In the genomic region with DNA sequence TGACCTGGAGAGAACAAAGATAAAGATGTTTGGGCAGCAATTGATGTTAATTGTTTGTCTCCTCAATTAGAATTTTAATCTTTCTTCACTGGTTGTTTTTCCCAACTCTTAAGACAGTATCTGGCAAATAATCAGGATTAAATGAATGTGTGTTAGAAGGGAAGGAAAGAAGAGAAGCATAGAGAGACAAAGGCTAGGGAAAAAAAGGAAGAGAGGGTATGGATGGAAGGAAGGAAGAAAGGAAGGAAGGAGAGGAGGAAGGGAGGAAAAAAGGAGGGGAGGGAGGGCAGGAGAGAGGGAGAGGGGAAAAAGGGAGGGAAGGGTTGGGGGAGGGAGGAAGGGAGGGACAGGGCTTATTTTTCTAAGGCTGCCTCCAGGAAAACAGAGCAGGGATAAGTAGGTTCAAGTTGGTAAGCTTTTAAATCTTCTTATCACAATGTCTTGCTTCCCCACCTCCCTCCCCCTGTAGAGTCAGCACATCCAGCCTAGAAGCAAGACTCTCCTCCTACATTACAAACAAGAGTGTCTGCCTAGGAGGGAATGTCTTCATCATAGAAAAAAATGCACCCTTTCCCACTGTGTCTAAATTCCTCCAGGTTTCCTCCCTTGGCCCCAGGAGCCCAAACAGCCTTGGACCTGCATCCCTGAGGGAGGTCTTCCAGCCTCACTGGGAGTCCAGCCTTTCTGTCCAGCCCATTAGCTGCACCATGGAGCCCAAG, we compare ENCODE assay signal across 1 cellular context.
A peak's percentile ranks its signal among the peaks of the same experiment; 100 is the strongest.
TF ChIP-seq lines count a peak whose summit lies in the region.

No MANE protein-coding gene starts in this region.

TF ChIP-seq in K562, 482 proteins besides CTCF, POLR2A, EP300 and RAD21 (continued from another document and continues in another):
- TF ChIP-seq, protein P1, sequence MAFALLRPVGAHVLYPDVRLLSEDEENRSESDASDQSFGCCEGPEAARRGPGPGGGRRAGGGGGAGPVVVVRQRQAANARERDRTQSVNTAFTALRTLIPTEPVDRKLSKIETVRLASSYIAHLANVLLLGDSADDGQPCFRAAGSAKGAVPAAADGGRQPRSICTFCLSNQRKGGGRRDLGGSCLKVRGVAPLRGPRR (CRISPR knock-in tag; IDR thresholded peaks at IDR 0.05) = no peak
- TF ChIP-seq SP2 (IDR thresholded peaks at IDR 0.05; ENCODE audit: extremely low read depth, low read depth, low read length, poor library complexity, severe bottlenecking) = no peak
- TF ChIP-seq HMG20B (CRISPR knock-in tag; IDR thresholded peaks at IDR 0.05) = no peak
- TF ChIP-seq, protein P2, sequence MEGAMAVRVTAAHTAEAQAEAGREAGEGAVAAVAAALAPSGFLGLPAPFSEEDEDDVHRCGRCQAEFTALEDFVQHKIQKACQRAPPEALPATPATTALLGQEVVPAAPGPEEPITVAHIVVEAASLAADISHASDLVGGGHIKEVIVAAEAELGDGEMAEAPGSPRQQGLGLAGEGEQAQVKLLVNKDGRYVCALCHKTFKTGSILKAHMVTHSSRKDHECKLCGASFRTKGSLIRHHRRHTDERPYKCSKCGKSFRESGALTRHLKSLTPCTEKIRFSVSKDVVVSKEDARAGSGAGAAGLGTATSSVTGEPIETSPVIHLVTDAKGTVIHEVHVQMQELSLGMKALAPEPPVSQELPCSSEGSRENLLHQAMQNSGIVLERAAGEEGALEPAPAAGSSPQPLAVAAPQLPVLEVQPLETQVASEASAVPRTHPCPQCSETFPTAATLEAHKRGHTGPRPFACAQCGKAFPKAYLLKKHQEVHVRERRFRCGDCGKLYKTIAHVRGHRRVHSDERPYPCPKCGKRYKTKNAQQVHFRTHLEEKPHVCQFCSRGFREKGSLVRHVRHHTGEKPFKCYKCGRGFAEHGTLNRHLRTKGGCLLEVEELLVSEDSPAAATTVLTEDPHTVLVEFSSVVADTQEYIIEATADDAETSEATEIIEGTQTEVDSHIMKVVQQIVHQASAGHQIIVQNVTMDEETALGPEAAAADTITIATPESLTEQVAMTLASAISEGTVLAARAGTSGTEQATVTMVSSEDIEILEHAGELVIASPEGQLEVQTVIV (CRISPR knock-in tag; IDR thresholded peaks at IDR 0.05; ENCODE audit: borderline replicate concordance) = no peak
- TF ChIP-seq, protein P3, sequence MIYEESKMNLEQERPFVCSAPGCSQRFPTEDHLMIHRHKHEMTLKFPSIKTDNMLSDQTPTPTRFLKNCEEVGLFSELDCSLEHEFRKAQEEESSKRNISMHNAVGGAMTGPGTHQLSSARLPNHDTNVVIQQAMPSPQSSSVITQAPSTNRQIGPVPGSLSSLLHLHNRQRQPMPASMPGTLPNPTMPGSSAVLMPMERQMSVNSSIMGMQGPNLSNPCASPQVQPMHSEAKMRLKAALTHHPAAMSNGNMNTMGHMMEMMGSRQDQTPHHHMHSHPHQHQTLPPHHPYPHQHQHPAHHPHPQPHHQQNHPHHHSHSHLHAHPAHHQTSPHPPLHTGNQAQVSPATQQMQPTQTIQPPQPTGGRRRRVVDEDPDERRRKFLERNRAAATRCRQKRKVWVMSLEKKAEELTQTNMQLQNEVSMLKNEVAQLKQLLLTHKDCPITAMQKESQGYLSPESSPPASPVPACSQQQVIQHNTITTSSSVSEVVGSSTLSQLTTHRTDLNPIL (CRISPR knock-in tag; IDR thresholded peaks at IDR 0.05) = no peak
- TF ChIP-seq SRSF7 (optimal IDR thresholded peaks at IDR 0.05; ENCODE audit: low read depth, low read length) = no peak
- TF ChIP-seq, protein P4, sequence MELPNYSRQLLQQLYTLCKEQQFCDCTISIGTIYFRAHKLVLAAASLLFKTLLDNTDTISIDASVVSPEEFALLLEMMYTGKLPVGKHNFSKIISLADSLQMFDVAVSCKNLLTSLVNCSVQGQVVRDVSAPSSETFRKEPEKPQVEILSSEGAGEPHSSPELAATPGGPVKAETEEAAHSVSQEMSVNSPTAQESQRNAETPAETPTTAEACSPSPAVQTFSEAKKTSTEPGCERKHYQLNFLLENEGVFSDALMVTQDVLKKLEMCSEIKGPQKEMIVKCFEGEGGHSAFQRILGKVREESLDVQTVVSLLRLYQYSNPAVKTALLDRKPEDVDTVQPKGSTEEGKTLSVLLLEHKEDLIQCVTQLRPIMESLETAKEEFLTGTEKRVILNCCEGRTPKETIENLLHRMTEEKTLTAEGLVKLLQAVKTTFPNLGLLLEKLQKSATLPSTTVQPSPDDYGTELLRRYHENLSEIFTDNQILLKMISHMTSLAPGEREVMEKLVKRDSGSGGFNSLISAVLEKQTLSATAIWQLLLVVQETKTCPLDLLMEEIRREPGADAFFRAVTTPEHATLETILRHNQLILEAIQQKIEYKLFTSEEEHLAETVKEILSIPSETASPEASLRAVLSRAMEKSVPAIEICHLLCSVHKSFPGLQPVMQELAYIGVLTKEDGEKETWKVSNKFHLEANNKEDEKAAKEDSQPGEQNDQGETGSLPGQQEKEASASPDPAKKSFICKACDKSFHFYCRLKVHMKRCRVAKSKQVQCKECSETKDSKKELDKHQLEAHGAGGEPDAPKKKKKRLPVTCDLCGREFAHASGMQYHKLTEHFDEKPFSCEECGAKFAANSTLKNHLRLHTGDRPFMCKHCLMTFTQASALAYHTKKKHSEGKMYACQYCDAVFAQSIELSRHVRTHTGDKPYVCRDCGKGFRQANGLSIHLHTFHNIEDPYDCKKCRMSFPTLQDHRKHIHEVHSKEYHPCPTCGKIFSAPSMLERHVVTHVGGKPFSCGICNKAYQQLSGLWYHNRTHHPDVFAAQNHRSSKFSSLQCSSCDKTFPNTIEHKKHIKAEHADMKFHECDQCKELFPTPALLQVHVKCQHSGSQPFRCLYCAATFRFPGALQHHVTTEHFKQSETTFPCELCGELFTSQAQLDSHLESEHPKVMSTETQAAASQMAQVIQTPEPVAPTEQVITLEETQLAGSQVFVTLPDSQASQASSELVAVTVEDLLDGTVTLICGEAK (IDR thresholded peaks at IDR 0.05) = 0 out of 2 replicates have a peak, but pooled peaks have one; percentile 39
- TF ChIP-seq, protein P4 (CRISPR knock-in tag; IDR thresholded peaks at IDR 0.05) = no peak
- no peak for TF ChIP-seq NR3C1 (CRISPR knock-in tag; IDR thresholded peaks at IDR 0.05)
- peak; percentile 16; the same call in 1 of the 2 replicates for TF ChIP-seq SMARCA5 (IDR thresholded peaks at IDR 0.05)
- TF ChIP-seq POLR2B (IDR thresholded peaks at IDR 0.05; ENCODE audit: low read depth, partially characterized antibody) = peak; percentile 24
- TF ChIP-seq ZNF140 (CRISPR knock-in tag; IDR thresholded peaks at IDR 0.05) = no peak
- TF ChIP-seq DMBX1 (CRISPR knock-in tag; IDR thresholded peaks at IDR 0.05; ENCODE audit: borderline replicate concordance) = peak; percentile 52; the same call in 1 of the 2 replicates
- no peak for TF ChIP-seq MCM2 (IDR thresholded peaks at IDR 0.05; ENCODE audit: low read depth)
- no peak for TF ChIP-seq FOXM1 (IDR thresholded peaks at IDR 0.05; ENCODE audit: low read depth)
- TF ChIP-seq FOXM1 (CRISPR knock-in tag; IDR thresholded peaks at IDR 0.05; ENCODE audit: low read depth) = no peak
- no peak for TF ChIP-seq NBN (IDR thresholded peaks at IDR 0.05; ENCODE audit: low read depth)
- TF ChIP-seq TBP (optimal IDR thresholded peaks at IDR 0.05; ENCODE audit: low read depth, low read length) = no peak
- TF ChIP-seq HNRNPUL1 (IDR thresholded peaks at IDR 0.05; ENCODE audit: low read length) = no peak
- TF ChIP-seq, protein P5, sequence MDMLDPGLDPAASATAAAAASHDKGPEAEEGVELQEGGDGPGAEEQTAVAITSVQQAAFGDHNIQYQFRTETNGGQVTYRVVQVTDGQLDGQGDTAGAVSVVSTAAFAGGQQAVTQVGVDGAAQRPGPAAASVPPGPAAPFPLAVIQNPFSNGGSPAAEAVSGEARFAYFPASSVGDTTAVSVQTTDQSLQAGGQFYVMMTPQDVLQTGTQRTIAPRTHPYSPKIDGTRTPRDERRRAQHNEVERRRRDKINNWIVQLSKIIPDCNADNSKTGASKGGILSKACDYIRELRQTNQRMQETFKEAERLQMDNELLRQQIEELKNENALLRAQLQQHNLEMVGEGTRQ (CRISPR knock-in tag; IDR thresholded peaks at IDR 0.05) = no peak
- TF ChIP-seq LARP7 (IDR thresholded peaks at IDR 0.05) = no peak
- no peak for TF ChIP-seq ZC3H4 (CRISPR knock-in tag; IDR thresholded peaks at IDR 0.05; ENCODE audit: borderline replicate concordance)
- TF ChIP-seq BACH1 (tag; IDR thresholded peaks at IDR 0.05) = no peak
- TF ChIP-seq KAT7 (CRISPR knock-in tag; IDR thresholded peaks at IDR 0.05; ENCODE audit: borderline replicate concordance) = no peak
- no peak for TF ChIP-seq KLF16 (IDR thresholded peaks at IDR 0.05)
- TF ChIP-seq ARID1B (IDR thresholded peaks at IDR 0.05) = no peak
- no peak for TF ChIP-seq HMG20A (CRISPR knock-in tag; conservative IDR thresholded peaks at IDR 0.05)
- no peak for TF ChIP-seq ZNF586 (CRISPR knock-in tag; conservative IDR thresholded peaks at IDR 0.05)
- TF ChIP-seq, protein P6, sequence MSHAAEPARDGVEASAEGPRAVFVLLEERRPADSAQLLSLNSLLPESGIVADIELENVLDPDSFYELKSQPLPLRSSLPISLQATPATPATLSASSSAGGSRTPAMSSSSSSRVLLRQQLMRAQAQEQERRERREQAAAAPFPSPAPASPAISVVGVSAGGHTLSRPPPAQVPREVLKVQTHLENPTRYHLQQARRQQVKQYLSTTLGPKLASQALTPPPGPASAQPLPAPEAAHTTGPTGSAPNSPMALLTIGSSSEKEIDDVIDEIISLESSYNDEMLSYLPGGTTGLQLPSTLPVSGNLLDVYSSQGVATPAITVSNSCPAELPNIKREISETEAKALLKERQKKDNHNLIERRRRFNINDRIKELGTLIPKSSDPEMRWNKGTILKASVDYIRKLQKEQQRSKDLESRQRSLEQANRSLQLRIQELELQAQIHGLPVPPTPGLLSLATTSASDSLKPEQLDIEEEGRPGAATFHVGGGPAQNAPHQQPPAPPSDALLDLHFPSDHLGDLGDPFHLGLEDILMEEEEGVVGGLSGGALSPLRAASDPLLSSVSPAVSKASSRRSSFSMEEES (CRISPR knock-in tag; IDR thresholded peaks at IDR 0.05) = no peak
- TF ChIP-seq ATF1 (CRISPR knock-in tag; IDR thresholded peaks at IDR 0.05) = no peak
- TF ChIP-seq ATF1 (tag; IDR thresholded peaks at IDR 0.05) = no peak
- TF ChIP-seq C11orf30 (IDR thresholded peaks at IDR 0.05; ENCODE audit: low read depth) = peak; percentile 14; the same call in 1 of the 2 replicates
- TF ChIP-seq STAG1 (CRISPR knock-in tag; IDR thresholded peaks at IDR 0.05; ENCODE audit: borderline replicate concordance) = no peak
- no peak for TF ChIP-seq SP1 (CRISPR knock-in tag; IDR thresholded peaks at IDR 0.05)
- 0 out of 2 replicates have a peak, but pooled peaks have one; percentile 18 for TF ChIP-seq ZKSCAN3 (CRISPR knock-in tag; IDR thresholded peaks at IDR 0.05)
- TF ChIP-seq ZNF232 (CRISPR knock-in tag; IDR thresholded peaks at IDR 0.05) = no peak
- no peak for TF ChIP-seq ZNF75A (CRISPR knock-in tag; IDR thresholded peaks at IDR 0.05)
- TF ChIP-seq RBM34 (IDR thresholded peaks at IDR 0.05; ENCODE audit: borderline replicate concordance, insufficient read depth, low read length) = no peak
- no peak for TF ChIP-seq NFIC (IDR thresholded peaks at IDR 0.05)
- TF ChIP-seq DPF2 (IDR thresholded peaks at IDR 0.05) = 0 out of 2 replicates have a peak, but pooled peaks have one; percentile 17
- TF ChIP-seq, protein P7, sequence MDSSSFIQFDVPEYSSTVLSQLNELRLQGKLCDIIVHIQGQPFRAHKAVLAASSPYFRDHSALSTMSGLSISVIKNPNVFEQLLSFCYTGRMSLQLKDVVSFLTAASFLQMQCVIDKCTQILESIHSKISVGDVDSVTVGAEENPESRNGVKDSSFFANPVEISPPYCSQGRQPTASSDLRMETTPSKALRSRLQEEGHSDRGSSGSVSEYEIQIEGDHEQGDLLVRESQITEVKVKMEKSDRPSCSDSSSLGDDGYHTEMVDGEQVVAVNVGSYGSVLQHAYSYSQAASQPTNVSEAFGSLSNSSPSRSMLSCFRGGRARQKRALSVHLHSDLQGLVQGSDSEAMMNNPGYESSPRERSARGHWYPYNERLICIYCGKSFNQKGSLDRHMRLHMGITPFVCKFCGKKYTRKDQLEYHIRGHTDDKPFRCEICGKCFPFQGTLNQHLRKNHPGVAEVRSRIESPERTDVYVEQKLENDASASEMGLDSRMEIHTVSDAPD (CRISPR knock-in tag; IDR thresholded peaks at IDR 0.05) = no peak
- no peak for TF ChIP-seq PHTF2 (CRISPR knock-in tag; IDR thresholded peaks at IDR 0.05)
- no peak for TF ChIP-seq MYBL2 (IDR thresholded peaks at IDR 0.05; ENCODE audit: low read depth)
- TF ChIP-seq MYBL2 (CRISPR knock-in tag; IDR thresholded peaks at IDR 0.05; ENCODE audit: borderline replicate concordance) = no peak
- TF ChIP-seq KHSRP (IDR thresholded peaks at IDR 0.05) = no peak
- TF ChIP-seq, protein P8, sequence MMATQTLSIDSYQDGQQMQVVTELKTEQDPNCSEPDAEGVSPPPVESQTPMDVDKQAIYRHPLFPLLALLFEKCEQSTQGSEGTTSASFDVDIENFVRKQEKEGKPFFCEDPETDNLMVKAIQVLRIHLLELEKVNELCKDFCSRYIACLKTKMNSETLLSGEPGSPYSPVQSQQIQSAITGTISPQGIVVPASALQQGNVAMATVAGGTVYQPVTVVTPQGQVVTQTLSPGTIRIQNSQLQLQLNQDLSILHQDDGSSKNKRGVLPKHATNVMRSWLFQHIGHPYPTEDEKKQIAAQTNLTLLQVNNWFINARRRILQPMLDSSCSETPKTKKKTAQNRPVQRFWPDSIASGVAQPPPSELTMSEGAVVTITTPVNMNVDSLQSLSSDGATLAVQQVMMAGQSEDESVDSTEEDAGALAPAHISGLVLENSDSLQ (IDR thresholded peaks at IDR 0.05) = no peak
